Comparison of ENCODE assay signal across 12 cellular contexts in the genomic region with DNA sequence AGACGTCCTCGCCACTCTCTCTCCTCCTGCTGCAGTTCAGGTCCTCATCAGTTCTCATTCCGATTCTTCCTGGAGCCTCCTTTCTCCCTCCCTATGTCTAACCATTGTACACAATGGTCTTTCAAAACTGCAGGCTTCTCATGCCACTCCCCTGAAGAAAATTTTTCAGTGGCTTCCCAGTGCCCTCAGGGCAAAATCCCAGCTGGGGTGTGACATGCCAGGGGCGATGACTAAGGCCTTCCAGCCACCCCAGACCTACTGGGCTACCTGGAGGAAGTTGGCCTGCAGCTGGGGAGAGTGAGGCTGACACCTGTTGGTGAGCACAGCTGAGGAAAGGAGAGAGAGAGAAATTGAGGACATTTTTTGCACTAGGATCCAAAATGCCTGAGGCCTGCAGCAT.
A peak's percentile ranks its signal among the peaks of the same experiment; 100 is the strongest.
DNase-seq lines count a peak whose midpoint lies in the region; ATAC-seq and FAIRE-seq lines count a peak whose summit lies in the region.
"Had no signal": no experiment of that assay in that cellular context is flagged by ENCODE, and none has a peak within 500 bp of the region (broad histone marks: within the 10 kb centered on the region; RNA-seq: fewer than 3 reads in every experiment).

No MANE protein-coding gene starts in this region.

- DNase-seq in NCI-H1417 (lab: John Stamatoyannopoulos, UW) (peak in 2 of 3 experiments; percentile 1 to 4), NCI-H1417 treated with DMSO at 0.1 percent for 48 hours (lab: John Stamatoyannopoulos, UW) (no peak), NCI-H146 (lab: John Stamatoyannopoulos, UW) (peak; percentile 64), epithelial cell of prostate (ENCODE audit: low read depth, low spot score) (peak; percentile 73), NCI-H748 treated with DMSO at 0.1 percent for 48 hours (lab: John Stamatoyannopoulos, UW) (no peak), GM19239 (ENCODE audit: insufficient read length, low spot score) (no peak)
- no peak for DNase-seq in stimulated activated naive CD8-positive, alpha-beta T cell treated with anti-CD3 and anti-CD28 coated beads, Interleukin-15, Interleukin-2, amounts not matched to agents 100 U/mL and 50 U/mL, for 24 hours

- FAIRE-seq in GM19239 (lab: Jason Lieb, UNC), result no peak
- FAIRE-seq: A204.1, TTC549 had no signal

- peak; percentile 55 for ATAC-seq in stimulated activated naive CD8-positive, alpha-beta T cell treated with anti-CD3 and anti-CD28 coated beads, Interleukin-15, Interleukin-2, amounts not matched to agents 100 U/mL and 50 U/mL, for 24 hours
- ATAC-seq in GM18519 (IDR thresholded peaks at IDR 0.05; ENCODE audit: low FRiP score, unreplicated experiment), result no peak

- H3K27ac ChIP-seq in epithelial cell of prostate, result peak overlapping the region; percentile 16
- H3K27ac ChIP-seq: KMS-11, right atrium auricular region had no signal

Comparison
In these comparisons a context has a peak if more than half of its experiments do, and no peak if none do; other contexts are left out.
1. DNase-seq: peak in NCI-H1417 (2 of 3), NCI-H146 (single experiment) and epithelial cell of prostate (single experiment); none in NCI-H1417 treated with DMSO at 0.1 percent for 48 hours (single experiment), stimulated activated naive CD8-positive, alpha-beta T cell treated with anti-CD3 and anti-CD28 coated beads, Interleukin-15, Interleukin-2, amounts not matched to agents 100 U/mL and 50 U/mL, for 24 hours (single experiment), NCI-H748 treated with DMSO at 0.1 percent for 48 hours (single experiment) and GM19239 (single experiment).